8 cellular contexts compared by ENCODE assay signal in the genomic region with DNA sequence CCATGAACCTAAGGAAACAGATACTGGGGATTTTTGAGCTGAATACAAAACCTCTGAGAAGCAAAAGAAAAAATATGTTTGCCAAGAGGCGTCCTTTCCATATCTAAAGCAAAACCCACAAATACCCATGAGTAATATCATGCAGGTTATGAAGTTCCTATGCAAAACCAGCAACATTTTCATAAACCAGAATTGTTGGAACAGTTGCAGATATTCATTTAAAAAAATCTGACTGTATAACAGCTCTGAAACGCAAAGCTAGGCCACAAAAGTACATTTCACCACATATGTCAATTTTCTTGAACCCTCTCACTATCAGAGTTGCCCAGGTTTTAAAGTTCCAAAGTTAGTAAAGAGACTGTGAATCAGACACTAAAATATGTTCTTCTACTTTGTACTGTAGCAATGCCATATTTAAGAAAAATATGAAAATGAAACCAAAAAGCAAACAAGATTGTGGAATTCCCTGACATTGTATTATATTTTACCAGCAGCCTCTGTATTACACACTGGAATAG. TPM values are rescaled to one million over a fixed set of nuclear protein-coding genes. Genes with fewer than 3 reads are reported as not detected.
DNase-seq lines count a peak whose midpoint lies in the region; ATAC-seq, FAIRE-seq and TF ChIP-seq lines count a peak whose summit lies in the region.

No MANE protein-coding gene starts in this region.

- no peak for FAIRE-seq in small intestine (lab: Jason Lieb, UNC)

- TF ChIP-seq POLR2A in transverse colon (IDR thresholded peaks at IDR 0.05) (no peak), gastroesophageal sphincter (IDR thresholded peaks at IDR 0.05) (no peak)

- no peak for DNase-seq in activated T-cell treated with anti-CD3 and anti-CD28 coated beads, Interleukin-2, amount 50 U/mL, for 24 hours
- no peak for DNase-seq in activated T-cell treated with anti-CD3 and anti-CD28 coated beads, Interleukin-2, amount 50 U/mL, for 48 hours
- peak; percentile 30 for DNase-seq in HS-27A (ENCODE audit: low read depth)
- DNase-seq in colonic mucosa, result no peak
- DNase-seq in transverse colon, result no peak
- DNase-seq in NCI-H524 treated with DMSO at 0.1 percent for 48 hours (lab: John Stamatoyannopoulos, UW), result no peak
- no peak for DNase-seq in small intestine

- no peak for TF ChIP-seq EP300 in transverse colon (IDR thresholded peaks at IDR 0.05; ENCODE audit: low read depth)
- no peak for TF ChIP-seq EP300 in gastroesophageal sphincter (IDR thresholded peaks at IDR 0.05)

- H3K4me3 ChIP-seq in colonic mucosa (no peak overlapping the region), transverse colon (no peak overlapping the region), gastroesophageal sphincter (no peak overlapping the region), small intestine (ENCODE audit: low read depth in 1 of 2, low read length in 2 of 2) (no peak overlapping the region)

- H3K9me3 Mint-ChIP-seq in activated T-cell treated with anti-CD3 and anti-CD28 coated beads, Interleukin-2, amount 50 U/mL, for 24 hours, result peaks cover 4% of the 10 kb centered on the region

- intact Hi-C loops in colonic mucosa (cut with DNase I) (no loop called here), transverse colon (cut with DNase I; ENCODE audit: low total_unique reads) (no loop called here)

- H3K9me3 ChIP-seq in colonic mucosa, result no peaks in the 10 kb centered on the region
- no peaks in the 10 kb centered on the region for H3K9me3 ChIP-seq in transverse colon
- H3K9me3 ChIP-seq in gastroesophageal sphincter, result no peaks in the 10 kb centered on the region
- no peaks in the 10 kb centered on the region for H3K9me3 ChIP-seq in small intestine (ENCODE audit: control insufficient read depth, low read depth)

- TF ChIP-seq CTCF in colonic mucosa (IDR thresholded peaks at IDR 0.05) (no peak), transverse colon (IDR thresholded peaks at IDR 0.05) (no peak), gastroesophageal sphincter (IDR thresholded peaks at IDR 0.05) (no peak)

- WGBS in transverse colon (ENCODE audit: low coverage in 1 of 2), 2 donors, result 68 to 69% methylated on average over 1 to 2 of the region's 2 CpGs
- 20 to 62% methylated on average over 2 of the region's 2 CpGs for WGBS in gastroesophageal sphincter (ENCODE audit: low coverage in 1 of 2), 2 donors
- 58 to 78% (median 69%) methylated on average over 2 of the region's 2 CpGs for WGBS in small intestine, 3 donors

- H3K27ac ChIP-seq in colonic mucosa (peak overlapping the region; percentile 3), transverse colon (peak overlapping the region; percentile 15 to 57 (median 46)), gastroesophageal sphincter (peak overlapping the region in 2 of 4 donors; percentile 4 to 41), small intestine (ENCODE audit: low read depth in 1 of 2, low read length in 1 of 2) (peak overlapping the region in 1 of 2 donors; percentile 38)

- peaks cover 76% of the 10 kb centered on the region for H3K4me1 Mint-ChIP-seq in activated T-cell treated with anti-CD3 and anti-CD28 coated beads, Interleukin-2, amount 50 U/mL, for 24 hours (ENCODE audit: low read depth)

- H3K4me1 ChIP-seq in colonic mucosa (no peaks in the 10 kb centered on the region), transverse colon (peaks cover 0 to 19% (median 9%) of the 10 kb centered on the region in 4 donors), gastroesophageal sphincter (peaks cover 0 to 24% (median 0%) of the 10 kb centered on the region in 3 donors), small intestine (ENCODE audit: control insufficient read depth in 2 of 2, insufficient read depth in 1 of 2, low read depth in 1 of 2, low read length in 1 of 2) (no peaks in the 10 kb centered on the region)

- H3K36me3 Mint-ChIP-seq in activated T-cell treated with anti-CD3 and anti-CD28 coated beads, Interleukin-2, amount 50 U/mL, for 24 hours (ENCODE audit: low read depth), result no peaks in the 10 kb centered on the region

- H3K27me3 ChIP-seq in colonic mucosa, result no peaks in the 10 kb centered on the region
- no peaks in the 10 kb centered on the region for H3K27me3 ChIP-seq in transverse colon
- no peaks in the 10 kb centered on the region for H3K27me3 ChIP-seq in gastroesophageal sphincter
- H3K27me3 ChIP-seq in small intestine (ENCODE audit: control insufficient read depth in 2 of 2, insufficient read depth in 2 of 2, low read length in 2 of 2), result no peaks in the 10 kb centered on the region

- no peaks in the 10 kb centered on the region for H3K27me3 Mint-ChIP-seq in activated T-cell treated with anti-CD3 and anti-CD28 coated beads, Interleukin-2, amount 50 U/mL, for 24 hours

- H3K36me3 ChIP-seq in colonic mucosa (no peaks in the 10 kb centered on the region), transverse colon (no peaks in the 10 kb centered on the region), gastroesophageal sphincter (no peaks in the 10 kb centered on the region), small intestine (ENCODE audit: control insufficient read depth in 2 of 2, insufficient read depth in 2 of 2, low read length in 2 of 2) (no peaks in the 10 kb centered on the region)

- peak overlapping the region; percentile 98 for H3K27ac Mint-ChIP-seq in activated T-cell treated with anti-CD3 and anti-CD28 coated beads, Interleukin-2, amount 50 U/mL, for 24 hours

- no peak for ATAC-seq in gastroesophageal sphincter

- no peak overlapping the region for H3K9ac ChIP-seq in colonic mucosa (ENCODE audit: low read depth in 2 of 2, low read length in 2 of 2)

- H3K4me3 Mint-ChIP-seq in activated T-cell treated with anti-CD3 and anti-CD28 coated beads, Interleukin-2, amount 50 U/mL, for 24 hours, result peak overlapping the region; percentile 67

- in situ Hi-C loops in transverse colon (cut with MboI; ENCODE audit: low pct_ligation_motif_present in 1 of 4, low pct_unique_long_range_greater_than_20kb in 1 of 4, low sequenced_read_pairs in 3 of 4), result no loop called here

RNA-seq across cellular contexts. Expression of a gene that starts 33.8 kb away (rescaled TPM):
- total RNA-seq in colonic mucosa (100 to 1,000 TPM in 1 of 2 donors, 10 to 100 TPM in 1; 99.1 to 128 TPM), transverse colon (100 to 1,000 TPM in 2 of 4 donors, 10 to 100 TPM in 2; 27.9 to 103 (median 76.1) TPM), gastroesophageal sphincter (100 to 1,000 TPM in 3 of 4 donors, 10 to 100 TPM in 1; 84.3 to 120 (median 111) TPM)
- polyA plus RNA-seq in small intestine, result 10 to 100 TPM; 19.5 to 49.1 (median 21.2) TPM
